ENCODE assay signal across 26 cellular contexts in the genomic region with DNA sequence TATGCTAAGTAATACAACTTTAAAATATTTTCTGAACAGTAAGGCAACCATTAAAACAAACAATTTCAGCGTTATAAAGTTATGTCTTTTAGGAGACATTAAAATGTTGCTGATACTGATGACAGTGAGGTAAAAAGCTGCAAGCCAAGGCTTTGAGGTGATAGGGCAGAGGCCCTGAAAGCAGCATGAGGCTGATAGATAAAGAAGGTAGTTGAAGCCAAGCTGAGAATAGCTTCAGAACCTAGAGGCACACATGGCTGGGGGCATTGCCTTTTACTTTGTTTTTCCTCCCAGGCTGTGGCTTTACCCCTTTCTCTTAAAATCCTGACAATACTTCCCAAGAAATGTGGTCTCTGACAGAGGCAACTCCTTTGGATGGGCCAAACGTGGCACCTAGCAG.
"Had no signal": no experiment of that assay in that cellular context is flagged by ENCODE, and none has a peak within 500 bp of the region (broad histone marks: within the 10 kb centered on the region; RNA-seq: fewer than 3 reads in every experiment).

No MANE protein-coding gene starts in this region.

- ATAC-seq: lower lobe of right lung; natural killer cell; right lobe of liver; stimulated activated memory B cell treated with anti-CD40 and anti-IgM and Interleukin-4, amounts not matched to agents 10 μg/mL and 1 μg/mL and 100 μg/mL, for 72 hours; stimulated activated naive CD8-positive, alpha-beta T cell treated with anti-CD3 and anti-CD28 coated beads, Interleukin-15, Interleukin-2, amounts not matched to agents 100 U/mL and 50 U/mL, for 24 hours; upper lobe of right lung had no signal

- H3K36me3 ChIP-seq: lower lobe of right lung, neural progenitor cell, neutrophil, ovary, right atrium auricular region, right lobe of liver, stomach, tibial artery, upper lobe of right lung had no signal

- H3K4me3 ChIP-seq: heart left ventricle, lower lobe of right lung, neural progenitor cell, ovary, right atrium auricular region, right lobe of liver, smooth muscle cell, stomach, testis, tibial artery, upper lobe of right lung had no signal

- H3K27me3 ChIP-seq: heart left ventricle, neural progenitor cell, ovary, right atrium auricular region, right lobe of liver, stomach, testis, tibial artery, upper lobe of right lung had no signal

- H3K9ac ChIP-seq: neural progenitor cell had no signal

- H3K9me3 ChIP-seq: heart left ventricle, lower lobe of right lung, neutrophil, ovary, right atrium auricular region, right lobe of liver, stomach, testis, tibial artery, upper lobe of right lung had no signal

- H3K27ac ChIP-seq: lower lobe of right lung, neural progenitor cell, neutrophil, ovary, right atrium auricular region, right lobe of liver, stomach, testis, tibial artery, upper lobe of right lung had no signal

- H3K4me1 ChIP-seq: lower lobe of right lung, right atrium auricular region, right lobe of liver, testis, tibial artery, upper lobe of right lung had no signal

- H3K4me2 ChIP-seq: neural progenitor cell, smooth muscle cell had no signal

- H2AFZ ChIP-seq: neural progenitor cell had no signal

- DNase-seq: heart left ventricle; hypothalamus; immature natural killer cell; lower lobe of right lung; mammary epithelial cell; mesenchymal stem cell; naive B cell; natural killer cell; nephron progenitor cell; occipital lobe; ovary; right lobe of liver; stimulated activated CD4-positive, alpha-beta T cell treated with anti-CD3 and anti-CD28 coated beads, Interleukin-1b, Interleukin-23, amount 100 ng/mL, for 48 hours; stimulated activated CD4-positive, alpha-beta T cell treated with anti-CD3 and anti-CD28 coated beads, Interleukin-2, amount 100 ng/mL, for 48 hours; stimulated activated CD4-positive, alpha-beta T cell treated with anti-CD3 and anti-CD28 coated beads, Interleukin-4, amount 100 ng/mL, for 4 hours; stimulated activated CD8-positive, alpha-beta memory T cell treated with anti-CD3 and anti-CD28 coated beads, Interleukin-4, amount 100 ng/mL, for 48 hours; stimulated activated naive CD8-positive, alpha-beta T cell treated with anti-CD3 and anti-CD28 coated beads, Interleukin-15, Interleukin-2, amounts not matched to agents 100 U/mL and 50 U/mL, for 24 hours; stomach; testis; tibial artery; upper lobe of right lung had no signal
